ENCODE assay signal across 8 cellular contexts in the genomic region with DNA sequence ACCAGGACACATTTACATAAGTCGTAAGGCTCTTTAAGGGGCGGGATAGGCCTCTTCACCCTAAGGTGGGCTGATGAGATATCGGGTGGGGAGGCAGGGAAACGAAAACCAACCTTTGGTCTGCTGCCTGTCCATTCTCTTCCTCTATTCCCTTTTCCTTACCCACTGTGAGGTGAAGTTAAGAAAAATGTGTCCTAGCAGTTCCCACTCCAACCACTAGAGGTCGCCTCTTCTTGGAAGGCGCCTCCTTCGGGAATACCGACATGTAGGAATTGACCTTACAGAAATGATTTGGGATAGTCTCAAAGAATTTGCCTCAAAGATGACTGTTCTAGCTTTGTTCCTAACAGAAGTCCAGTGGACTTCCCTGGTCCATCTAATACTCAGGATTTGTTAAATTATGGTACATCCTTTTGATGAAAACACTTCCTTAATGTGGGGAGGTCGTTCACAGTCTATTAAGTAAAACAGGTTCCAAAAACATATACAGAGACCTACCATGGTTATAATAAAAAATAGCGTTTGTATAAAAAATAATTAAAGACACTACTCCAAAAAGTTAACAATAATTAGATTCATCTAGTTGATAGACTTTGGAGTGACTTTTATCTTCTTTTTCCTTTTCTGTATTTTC. TPM values are rescaled to one million over a fixed set of nuclear protein-coding genes. Genes with fewer than 3 reads are reported as not detected.
DNase-seq lines count a peak whose midpoint lies in the region; FAIRE-seq and TF ChIP-seq lines count a peak whose summit lies in the region.

No MANE protein-coding gene starts in this region.

- intact Hi-C loops in ascending aorta (cut with DNase I) = loop anchor here (2.0 kb wide), 1 partner anchor 32 kb away; no protein-coding TSS in a partner anchor

- H3K27me3 ChIP-seq in ascending aorta (no peaks in the 10 kb centered on the region), suprapubic skin (no peaks in the 10 kb centered on the region)

- FAIRE-seq in G401.6 (lab: Jason Lieb, UNC) = peak; percentile 90

- no peak overlapping the region for H3K27ac ChIP-seq in ascending aorta
- no peak overlapping the region for H3K27ac ChIP-seq in suprapubic skin

- TF ChIP-seq CTCF in ascending aorta (IDR thresholded peaks at IDR 0.05) = peak; percentile 70 to 99 (median 96)
- peak; percentile 82 to 97 for TF ChIP-seq CTCF in suprapubic skin (IDR thresholded peaks at IDR 0.05)

- H3K4me1 ChIP-seq in ascending aorta (no peaks in the 10 kb centered on the region), suprapubic skin (peaks cover 8% of the 10 kb centered on the region)

- TF ChIP-seq POLR2A in suprapubic skin (IDR thresholded peaks at IDR 0.05) = no peak

- no peaks in the 10 kb centered on the region for H3K9me3 ChIP-seq in ascending aorta
- no peaks in the 10 kb centered on the region for H3K9me3 ChIP-seq in suprapubic skin

- no peak for TF ChIP-seq EP300 in suprapubic skin (IDR thresholded peaks at IDR 0.05)

- 20% methylated on average over 9 of the region's 10 CpGs for WGBS in suprapubic skin

- H3K4me3 ChIP-seq in ascending aorta (no peak overlapping the region), suprapubic skin (no peak overlapping the region)

- no peaks in the 10 kb centered on the region for H3K36me3 ChIP-seq in ascending aorta
- no peaks in the 10 kb centered on the region for H3K36me3 ChIP-seq in suprapubic skin

- peak; percentile 63 for DNase-seq in AG08395 (ENCODE audit: low spot score)
- peak; percentile 64 to 76 for DNase-seq in NCI-H2081 (lab: John Stamatoyannopoulos, UW)
- peak in 1 of 2 donors; percentile 81 for DNase-seq in ascending aorta (ENCODE audit: low spot score in 2 of 2)
- peak; percentile 75 for DNase-seq in iPS-NIHi11 (ENCODE audit: low spot score)
- DNase-seq in suprapubic skin (ENCODE audit: low spot score in 2 of 2) = no peak
- DNase-seq in MV-4-11 (lab: John Stamatoyannopoulos, UW) = no peak
- no peak for DNase-seq in GM19240 (ENCODE audit: insufficient read length, low spot score)

RNA-seq across cellular contexts. Expression of gene AZIN2, which starts 14.1 kb away (rescaled TPM):
- total RNA-seq in ascending aorta (3.5 TPM), suprapubic skin (1 to 10 TPM; 2.1 to 3.7 (median 3.2) TPM)

RNA-seq across cellular contexts. Expression of gene AK2, which starts 58.4 kb away (rescaled TPM):
- total RNA-seq in ascending aorta (68.4 TPM), suprapubic skin (100 to 1,000 TPM; 122 to 139 (median 125) TPM)

Comparison
In these comparisons a context has a peak if more than half of its experiments do, and no peak if none do; other contexts are left out.
1. DNase-seq: peak in AG08395 (single experiment), NCI-H2081 (2 of 2) and iPS-NIHi11 (single experiment); none in suprapubic skin (0 of 2), MV-4-11 (single experiment) and GM19240 (single experiment).